ENCODE assay signal across 8 cellular contexts in genomic region chr17:64385187-64386083, GRCh38. TPM values are rescaled to one million over a fixed set of nuclear protein-coding genes. Genes with fewer than 3 reads are reported as not detected.
DNase-seq lines count a peak whose midpoint lies in the region; ATAC-seq and TF ChIP-seq lines count a peak whose summit lies in the region.

No MANE protein-coding gene starts in this region.

- peaks cover 44% of the 10 kb centered on the region for H3K4me1 Mint-ChIP-seq in CD4-positive, alpha-beta T cell (ENCODE audit: low read depth)

- H3K36me3 Mint-ChIP-seq in CD4-positive, alpha-beta T cell (ENCODE audit: low read depth), result peaks cover 39% of the 10 kb centered on the region

- no peak overlapping the region for H3K4me3 ChIP-seq in MM.1S (ENCODE audit: low read length)
- peak overlapping the region; percentile 41 to 43 for H3K4me3 ChIP-seq in ascending aorta

- H3F3A ChIP-seq in MM.1S (ENCODE audit: insufficient read depth, low read length), result no peaks in the 10 kb centered on the region; the same call in 1 of the 2 replicates

- POLR2A ChIA-PET in CD4-positive, alpha-beta T cell (lab: Charles Lee), result no interaction called here

- peak overlapping the region; percentile 24 for H3K27ac Mint-ChIP-seq in CD4-positive, alpha-beta T cell

- H4K20me1 ChIP-seq in MM.1S (ENCODE audit: insufficient read depth, low read length), result no peaks in the 10 kb centered on the region

- H3K4me1 ChIP-seq in MM.1S (ENCODE audit: low read length) (peaks cover 26% of the 10 kb centered on the region), ascending aorta (peaks cover 3 to 8% of the 10 kb centered on the region in 2 donors)

- H3K27me3 ChIP-seq in CD4-positive, alpha-beta T cell (ENCODE audit: control insufficient read depth, insufficient read depth, low read length), result no peaks in the 10 kb centered on the region
- H3K27me3 ChIP-seq in MM.1S (replicated peaks; ENCODE audit: insufficient read depth, low read length) (no peaks in the 10 kb centered on the region), ascending aorta (no peaks in the 10 kb centered on the region)

- no peaks in the 10 kb centered on the region for H3K9me3 ChIP-seq in CD4-positive, alpha-beta T cell (ENCODE audit: control insufficient read depth, low read length)
- no peaks in the 10 kb centered on the region for H3K9me3 ChIP-seq in MM.1S (replicated peaks; ENCODE audit: insufficient read depth, low read length)
- no peaks in the 10 kb centered on the region for H3K9me3 ChIP-seq in ascending aorta

- H3K9me3 Mint-ChIP-seq in CD4-positive, alpha-beta T cell, result no peaks in the 10 kb centered on the region

- intact Hi-C loops in CD4-positive, alpha-beta T cell (cut with DNase I, micrococcal nuclease), result loop anchor here in 1 of 2 experiments (5.0 kb wide), 1 partner anchor 38 kb away; no protein-coding TSS in a partner anchor
- intact Hi-C loops in ascending aorta (cut with DNase I), result no loop called here

- H3K36me3 ChIP-seq in MM.1S (replicated peaks; ENCODE audit: insufficient read depth, low read length), result no peaks in the 10 kb centered on the region
- H3K36me3 ChIP-seq in ascending aorta, result no peaks in the 10 kb centered on the region

- H3K9me2 ChIP-seq in MM.1S (replicated peaks; ENCODE audit: insufficient read depth, low read length), result no peaks in the 10 kb centered on the region

- CTCF ChIA-PET in CD4-positive, alpha-beta T cell (lab: Charles Lee), result interaction anchor here (0.7 kb wide), 1 partner anchor 46 kb away, joined by 3 read pairs; no protein-coding TSS in a partner anchor

- no peaks in the 10 kb centered on the region for H3K27me3 Mint-ChIP-seq in CD4-positive, alpha-beta T cell

- no peak overlapping the region for H3K27ac ChIP-seq in CD4-positive, alpha-beta T cell (ENCODE audit: low read depth, low read length)
- H3K27ac ChIP-seq in MM.1S (ENCODE audit: low read length) (no peak overlapping the region; the same call in 1 of the 2 replicates), ascending aorta (peak overlapping the region; percentile 73 to 78)

- no peak for DNase-seq in CD4-positive, alpha-beta T cell
- DNase-seq in MM.1S (no peak), ascending aorta (ENCODE audit: low spot score in 2 of 2) (peak; percentile 59 to 88), kidney tubule cell (ENCODE audit: low spot score) (peak; percentile 95), COR-L47 (lab: John Stamatoyannopoulos, UW) (no peak), NAMALWA (ENCODE audit: low spot score) (no peak)
- DNase-seq in stimulated activated CD8-positive, alpha-beta memory T cell treated with anti-CD3 and anti-CD28 coated beads, Interleukin-7, amount 100 ng/mL, for 4 hours (ENCODE audit: low read depth in 2 of 2), result peak; percentile 49 to 64

- H3K79me2 ChIP-seq in MM.1S (ENCODE audit: low read length), result no peaks in the 10 kb centered on the region

- no peak overlapping the region for H3K4me3 Mint-ChIP-seq in CD4-positive, alpha-beta T cell

- no peak for TF ChIP-seq CTCF in CD4-positive, alpha-beta T cell (IDR thresholded peaks at IDR 0.05)
- TF ChIP-seq CTCF in MM.1S (IDR thresholded peaks at IDR 0.05; ENCODE audit: low read length) (no peak), ascending aorta (IDR thresholded peaks at IDR 0.05) (no peak)

- peak overlapping the region; percentile 48 for H2AFZ ChIP-seq in MM.1S (ENCODE audit: low read length)

- peak overlapping the region; percentile 47 for H3K4me2 ChIP-seq in MM.1S (ENCODE audit: low read depth, low read length)

- H3K9ac ChIP-seq in MM.1S (ENCODE audit: low read length), result no peak overlapping the region

- no peak for ATAC-seq in CD4-positive, alpha-beta T cell (ENCODE audit: poor library complexity)
- no peak for ATAC-seq in GM18517 (IDR thresholded peaks at IDR 0.05; ENCODE audit: unreplicated experiment)

RNA-seq across cellular contexts. Expression of gene PECAM1, which starts 5.2 kb away (rescaled TPM):
- total RNA-seq in CD4-positive, alpha-beta T cell, result 10 to 100 TPM; 20.6 to 20.8 TPM
- total RNA-seq in ascending aorta, result 325 TPM

Comparison
In these comparisons a context has a peak if more than half of its experiments do, and no peak if none do; other contexts are left out.
1. DNase-seq: peak in ascending aorta (2 of 2), kidney tubule cell (single experiment) and stimulated activated CD8-positive, alpha-beta memory T cell treated with anti-CD3 and anti-CD28 coated beads, Interleukin-7, amount 100 ng/mL, for 4 hours (2 of 2); none in CD4-positive, alpha-beta T cell (0 of 10), MM.1S (single experiment), COR-L47 (single experiment) and NAMALWA (single experiment).
2. H3K27ac ChIP-seq: peak in ascending aorta (2 of 2); none in CD4-positive, alpha-beta T cell (single experiment) and MM.1S (single experiment).
3. RNA of gene PECAM1, which starts 5.2 kb away (total RNA-seq): 325 TPM in ascending aorta (single experiment); 20.6 to 20.8 TPM in CD4-positive, alpha-beta T cell; every median in the first group is over 10 times any median in the second.